In genomic region chr10:67868132-67868531, GRCh38 we compare ENCODE assay signal across 10 cellular contexts.
"Had no signal": no experiment of that assay in that cellular context is flagged by ENCODE, and none has a peak within 500 bp of the region (broad histone marks: within the 10 kb centered on the region; RNA-seq: fewer than 3 reads in every experiment).

No MANE protein-coding gene starts in this region.

- DNase-seq: GOT3, H7, H9, HCEC 1CT, HFFc6 had no signal

- H3K4me3 ChIP-seq: GM23338, HAP-1 had no signal

- H3K9me3 Mint-ChIP-seq: GM23338, H9, HFFc6 had no signal

- H3K4me1 ChIP-seq: HAP-1 had no signal

- H3K27ac Mint-ChIP-seq: GM23338, H9, HFFc6 had no signal

- FAIRE-seq: H1, H54 had no signal

- H2AFZ ChIP-seq: GM23338 had no signal

- H3K4me3 Mint-ChIP-seq: GM23338, H9, HFFc6 had no signal

- H3K9me3 ChIP-seq: HAP-1 had no signal

- H3K4me2 ChIP-seq: GM23338 had no signal

- ATAC-seq: GM23338, HCT116 had no signal

- H3K36me3 ChIP-seq: HAP-1 had no signal
